In the genomic region with DNA sequence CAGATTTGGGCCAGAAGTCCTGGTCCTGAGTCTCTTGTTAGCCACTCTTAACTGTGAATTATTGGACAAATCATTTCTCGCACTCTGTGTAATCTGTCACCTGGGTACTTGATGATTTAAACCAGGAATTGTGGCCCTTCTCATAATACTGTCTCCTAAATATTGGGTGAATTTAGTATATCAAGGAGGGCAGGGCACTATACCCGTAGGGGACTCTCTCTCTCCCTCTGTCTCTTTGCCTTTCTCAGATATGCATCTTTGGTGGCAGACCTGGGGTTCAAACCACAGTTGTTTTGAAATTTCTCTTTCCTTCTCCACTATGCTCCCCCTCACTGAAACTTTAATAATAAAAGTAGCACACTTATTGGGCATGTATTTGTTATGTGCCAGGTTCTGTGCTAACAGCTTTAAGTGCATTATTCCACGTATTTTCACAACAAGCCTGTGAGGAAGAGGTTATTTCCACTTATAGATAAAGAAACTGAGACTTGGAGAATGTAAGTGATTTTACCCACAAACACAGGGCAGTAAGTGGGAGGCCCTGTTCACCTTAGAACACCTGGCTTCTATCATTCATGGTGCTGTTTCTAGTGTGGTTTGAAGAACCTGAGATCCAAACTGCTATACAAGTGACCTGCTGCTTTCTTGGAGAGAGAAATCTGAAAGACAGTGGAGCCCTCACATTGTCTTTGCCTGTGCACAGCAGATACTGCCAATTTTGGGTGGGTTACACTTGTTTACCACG, we compare ENCODE assay signal across 12 cellular contexts. TPM values are rescaled to one million over a fixed set of nuclear protein-coding genes. Genes with fewer than 3 reads are reported as not detected.
DNase-seq lines count a peak whose midpoint lies in the region; ATAC-seq and TF ChIP-seq lines count a peak whose summit lies in the region.
"Had no signal": no experiment of that assay in that cellular context is flagged by ENCODE, and none has a peak within 500 bp of the region (broad histone marks: within the 10 kb centered on the region; RNA-seq: fewer than 3 reads in every experiment).

No MANE protein-coding gene starts in this region.

- ATAC-seq in activated CD4-positive, alpha-beta T cell treated with anti-CD3 and anti-CD28 coated beads for 36 hours: peak; percentile 40
- ATAC-seq in HG02678 (IDR thresholded peaks at IDR 0.05; ENCODE audit: unreplicated experiment) (peak; percentile 54), HG02642 (IDR thresholded peaks at IDR 0.05; ENCODE audit: poor library complexity, unreplicated experiment) (no peak)
- ATAC-seq: psoas muscle had no signal

- no peak overlapping the region for H3K4me3 ChIP-seq in sigmoid colon
- H3K4me3 ChIP-seq: gastrocnemius medialis, psoas muscle had no signal

- no peaks in the 10 kb centered on the region for H3K27me3 Mint-ChIP-seq in activated CD4-positive, alpha-beta T cell treated with anti-CD3 and anti-CD28 coated beads for 36 hours
- H3K27me3 Mint-ChIP-seq in activated T-helper 1 cell treated with anti-CD3 and anti-CD28 coated beads, Interleukin-12 subunit alpha, Interleukin-12 subunit beta, Interleukin-2, Interleukin-4 antibody, amounts not matched to agents 30 ng/mL and 10 ng/mL and 1 ng/mL, durations not matched to agents 14 hours and 24 hours and 36 hours (ENCODE audit: insufficient read depth): no peaks in the 10 kb centered on the region

- no peak overlapping the region for H3K4me3 Mint-ChIP-seq in activated CD4-positive, alpha-beta T cell treated with anti-CD3 and anti-CD28 coated beads for 36 hours
- peak overlapping the region; percentile 37 for H3K4me3 Mint-ChIP-seq in activated T-helper 1 cell treated with anti-CD3 and anti-CD28 coated beads, Interleukin-12 subunit alpha, Interleukin-12 subunit beta, Interleukin-2, Interleukin-4 antibody, amounts not matched to agents 30 ng/mL and 10 ng/mL and 1 ng/mL, durations not matched to agents 14 hours and 24 hours and 36 hours

- H3K27ac ChIP-seq in sigmoid colon: peak overlapping the region; percentile 30 to 62 (median 52)
- H3K27ac ChIP-seq: psoas muscle had no signal

- 77 to 83% methylated on average over 4 of the region's 4 CpGs for WGBS in sigmoid colon, 2 donors

- no peak for TF ChIP-seq CTCF in sigmoid colon (IDR thresholded peaks at IDR 0.05)

- H3K36me3 Mint-ChIP-seq in activated CD4-positive, alpha-beta T cell treated with anti-CD3 and anti-CD28 coated beads for 36 hours (ENCODE audit: low read depth): peaks cover 19% of the 10 kb centered on the region
- peaks cover 31% of the 10 kb centered on the region for H3K36me3 Mint-ChIP-seq in activated T-helper 1 cell treated with anti-CD3 and anti-CD28 coated beads, Interleukin-12 subunit alpha, Interleukin-12 subunit beta, Interleukin-2, Interleukin-4 antibody, amounts not matched to agents 30 ng/mL and 10 ng/mL and 1 ng/mL, durations not matched to agents 14 hours and 24 hours and 36 hours (ENCODE audit: low read depth)

- DNase-seq in activated CD4-positive, alpha-beta T cell treated with anti-CD3 and anti-CD28 coated beads for 36 hours: no peak
- no peak for DNase-seq in activated CD4-positive, alpha-beta T cell treated with anti-CD3 and anti-CD28 coated beads, Interleukin-2, amount 50 U/mL, for 48 hours
- DNase-seq in activated T-helper 1 cell treated with anti-CD3 and anti-CD28 coated beads, Interleukin-12 subunit alpha, Interleukin-12 subunit beta, Interleukin-2, Interleukin-4 antibody, amounts not matched to agents 30 ng/mL and 10 ng/mL and 1 ng/mL, durations not matched to agents 14 hours and 24 hours and 36 hours (ENCODE audit: low spot score): no peak
- DNase-seq in sigmoid colon (no peak), NCI-H446 treated with DMSO at 0.1 percent for 48 hours (lab: John Stamatoyannopoulos, UW) (no peak)
- DNase-seq in stimulated activated CD4-positive, alpha-beta T cell treated with anti-CD3 and anti-CD28 coated beads, Interleukin-1b, Interleukin-23, amount 100 ng/mL, for 48 hours: no peak
- DNase-seq: gastrocnemius medialis; NCI-H1092; NK-92 treated with Interleukin-12 subunit alpha and Interleukin-12 subunit beta, amount 100 ng/mL, for 24 hours; psoas muscle had no signal

- H3K4me1 Mint-ChIP-seq in activated CD4-positive, alpha-beta T cell treated with anti-CD3 and anti-CD28 coated beads for 36 hours: peaks cover 49% of the 10 kb centered on the region
- peaks cover 73% of the 10 kb centered on the region for H3K4me1 Mint-ChIP-seq in activated T-helper 1 cell treated with anti-CD3 and anti-CD28 coated beads, Interleukin-12 subunit alpha, Interleukin-12 subunit beta, Interleukin-2, Interleukin-4 antibody, amounts not matched to agents 30 ng/mL and 10 ng/mL and 1 ng/mL, durations not matched to agents 14 hours and 24 hours and 36 hours (ENCODE audit: low read depth)

- H3K4me1 ChIP-seq in sigmoid colon: peaks cover 0 to 19% (median 9%) of the 10 kb centered on the region in 4 donors
- H3K4me1 ChIP-seq: gastrocnemius medialis had no signal

- H3K9me3 Mint-ChIP-seq in activated CD4-positive, alpha-beta T cell treated with anti-CD3 and anti-CD28 coated beads for 36 hours (ENCODE audit: low read depth): no peaks in the 10 kb centered on the region
- H3K9me3 Mint-ChIP-seq in activated T-helper 1 cell treated with anti-CD3 and anti-CD28 coated beads, Interleukin-12 subunit alpha, Interleukin-12 subunit beta, Interleukin-2, Interleukin-4 antibody, amounts not matched to agents 30 ng/mL and 10 ng/mL and 1 ng/mL, durations not matched to agents 14 hours and 24 hours and 36 hours: no peaks in the 10 kb centered on the region

- no peak for TF ChIP-seq POLR2A in sigmoid colon (IDR thresholded peaks at IDR 0.05)

- intact Hi-C loops in activated CD4-positive, alpha-beta T cell treated with anti-CD3 and anti-CD28 coated beads for 36 hours (cut with DNase I, micrococcal nuclease): loop anchor here (2.0 to 5.0 kb wide), 5 partner anchors 16 to 160 kb away; no protein-coding TSS in a partner anchor
- intact Hi-C loops in activated T-helper 1 cell treated with anti-CD3 and anti-CD28 coated beads, Interleukin-12 subunit alpha, Interleukin-12 subunit beta, Interleukin-2, Interleukin-4 antibody, amounts not matched to agents 30 ng/mL and 10 ng/mL and 1 ng/mL, durations not matched to agents 14 hours and 24 hours and 36 hours (cut with micrococcal nuclease): loop anchor here (5.0 kb wide), 2 partner anchors 210 to 390 kb away; a partner anchor contains a TSS
- intact Hi-C loops in sigmoid colon (cut with DNase I): no loop called here

- H3K27me3 ChIP-seq in sigmoid colon: no peaks in the 10 kb centered on the region

- POLR2A ChIA-PET in activated CD4-positive, alpha-beta T cell treated with anti-CD3 and anti-CD28 coated beads for 36 hours (lab: Charles Lee): no interaction called here

- no peaks in the 10 kb centered on the region for H3K9me3 ChIP-seq in sigmoid colon
- H3K9me3 ChIP-seq: gastrocnemius medialis, psoas muscle had no signal

- no peak for TF ChIP-seq EP300 in sigmoid colon (IDR thresholded peaks at IDR 0.05)

- peaks cover 0 to 11% (median 0%) of the 10 kb centered on the region in 4 donors for H3K36me3 ChIP-seq in sigmoid colon
- H3K36me3 ChIP-seq: gastrocnemius medialis had no signal

- CTCF ChIA-PET in activated CD4-positive, alpha-beta T cell treated with anti-CD3 and anti-CD28 coated beads for 36 hours (lab: Charles Lee): interaction anchor here (0.6 to 2.9 kb wide), 5 partner anchors 11 to 199 kb away, joined by 3 to 16 read pairs (median 4); a partner anchor contains a TSS

- peak overlapping the region; percentile 6 for H3K27ac Mint-ChIP-seq in activated CD4-positive, alpha-beta T cell treated with anti-CD3 and anti-CD28 coated beads for 36 hours
- peak overlapping the region; percentile 71 for H3K27ac Mint-ChIP-seq in activated T-helper 1 cell treated with anti-CD3 and anti-CD28 coated beads, Interleukin-12 subunit alpha, Interleukin-12 subunit beta, Interleukin-2, Interleukin-4 antibody, amounts not matched to agents 30 ng/mL and 10 ng/mL and 1 ng/mL, durations not matched to agents 14 hours and 24 hours and 36 hours

RNA-seq across cellular contexts. Expression of a gene that starts 11.8 kb away (rescaled TPM):
- 10 to 100 TPM; 34.1 to 34.9 TPM for total RNA-seq in activated CD4-positive, alpha-beta T cell treated with anti-CD3 and anti-CD28 coated beads for 36 hours
- total RNA-seq in activated T-helper 1 cell treated with anti-CD3 and anti-CD28 coated beads, Interleukin-12 subunit alpha, Interleukin-12 subunit beta, Interleukin-2, Interleukin-4 antibody, amounts not matched to agents 30 ng/mL and 10 ng/mL and 1 ng/mL, durations not matched to agents 14 hours and 24 hours and 36 hours: 36.4 and 38.6 TPM in 2 replicates
- total RNA-seq in sigmoid colon: 10 to 100 TPM; 14.3 to 44.6 (median 22.1) TPM
- polyA plus RNA-seq in sigmoid colon: 10 to 100 TPM in 2 of 3 donors, 1 to 10 TPM in 1; 7.6 to 18.8 (median 11.4) TPM

RNA-seq across cellular contexts. Expression of a gene that starts 49.8 kb away (rescaled TPM):
- total RNA-seq in activated CD4-positive, alpha-beta T cell treated with anti-CD3 and anti-CD28 coated beads for 36 hours: 10 to 100 TPM in 1 of 2 experiments, 1 to 10 TPM in 1; 8.5 to 10.2 TPM
- total RNA-seq in activated T-helper 1 cell treated with anti-CD3 and anti-CD28 coated beads, Interleukin-12 subunit alpha, Interleukin-12 subunit beta, Interleukin-2, Interleukin-4 antibody, amounts not matched to agents 30 ng/mL and 10 ng/mL and 1 ng/mL, durations not matched to agents 14 hours and 24 hours and 36 hours: 10.9 and 12.2 TPM in 2 replicates
- total RNA-seq in sigmoid colon: 1,000 to 10,000 TPM; 2,072 to 5,444 (median 3,070) TPM
- polyA plus RNA-seq in sigmoid colon: 100 to 1,000 TPM in 1 of 3 donors, 10 to 100 TPM in 2; 43.7 to 237 (median 78.1) TPM

Comparison
In these comparisons a context has a peak if more than half of its experiments do, and no peak if none do; other contexts are left out.
1. RNA of a gene that starts 49.8 kb away (total RNA-seq): 2,072 to 5,444 TPM in sigmoid colon; 10.9 to 12.2 TPM in activated T-helper 1 cell treated with anti-CD3 and anti-CD28 coated beads, Interleukin-12 subunit alpha, Interleukin-12 subunit beta, Interleukin-2, Interleukin-4 antibody, amounts not matched to agents 30 ng/mL and 10 ng/mL and 1 ng/mL, durations not matched to agents 14 hours and 24 hours and 36 hours and 8.5 to 10.2 TPM in activated CD4-positive, alpha-beta T cell treated with anti-CD3 and anti-CD28 coated beads for 36 hours; every median in the first group is over 100 times any median in the second.